ENCODE assay signal across 1 cellular context in genomic region chr13:27251166-27252088, GRCh38.
TF ChIP-seq lines count a peak whose summit lies in the region.

TSS of gene RPL21 (plus strand) at chr13:27251558. CDS start at chr13:27253777, 2,219 bp downstream.

TF ChIP-seq in HepG2, 621 proteins besides CTCF, POLR2A, EP300 and RAD21 (continued from another document and continues in another):
- TF ChIP-seq SKIL (CRISPR knock-in tag; IDR thresholded peaks at IDR 0.05; ENCODE audit: borderline replicate concordance) (no peak), JUNB (CRISPR knock-in tag; IDR thresholded peaks at IDR 0.05; ENCODE audit: borderline replicate concordance) (no peak), GLMP (CRISPR knock-in tag; IDR thresholded peaks at IDR 0.05; ENCODE audit: borderline replicate concordance) (no peak), ZNF281 (CRISPR knock-in tag; IDR thresholded peaks at IDR 0.05; ENCODE audit: borderline replicate concordance) (peak; percentile 27; the same call in 1 of the 2 replicates), JUND (CRISPR knock-in tag; IDR thresholded peaks at IDR 0.05) (no peak), RFX5 (IDR thresholded peaks at IDR 0.05; ENCODE audit: low read depth, low read length) (no peak), ZNF30 (CRISPR knock-in tag; IDR thresholded peaks at IDR 0.05) (0 out of 2 replicates have a peak, but pooled peaks have one; percentile 41), FOXC1 (CRISPR knock-in tag; IDR thresholded peaks at IDR 0.05; ENCODE audit: borderline replicate concordance) (peak; percentile 41; the same call in 1 of the 2 replicates), NFAT5 (CRISPR knock-in tag; IDR thresholded peaks at IDR 0.05) (no peak; the same call in 1 of the 2 replicates), YY1 (IDR thresholded peaks at IDR 0.05; ENCODE audit: insufficient read depth, insufficient replicate concordance, low read depth, low read length) (peak; percentile 89), ZKSCAN8 (CRISPR knock-in tag; IDR thresholded peaks at IDR 0.05; ENCODE audit: borderline replicate concordance) (no peak), GFI1 (CRISPR knock-in tag; IDR thresholded peaks at IDR 0.05; ENCODE audit: borderline replicate concordance) (peak; percentile 65; the same call in 1 of the 2 replicates), THAP11 (CRISPR knock-in tag; IDR thresholded peaks at IDR 0.05) (peak; percentile 91), NFYB (CRISPR knock-in tag; IDR thresholded peaks at IDR 0.05) (no peak), MLXIP (CRISPR knock-in tag; IDR thresholded peaks at IDR 0.05; ENCODE audit: borderline replicate concordance) (no peak), ZNF44 (CRISPR knock-in tag; IDR thresholded peaks at IDR 0.05) (peak; percentile 76; the same call in 1 of the 2 replicates), ZNF678 (CRISPR knock-in tag; IDR thresholded peaks at IDR 0.05) (peak; percentile 54; the same call in 1 of the 2 replicates), SP2 (CRISPR knock-in tag; IDR thresholded peaks at IDR 0.05) (no peak), SMAD3 (CRISPR knock-in tag; IDR thresholded peaks at IDR 0.05) (peak; percentile 62; the same call in 1 of the 2 replicates), AKNA (CRISPR knock-in tag; IDR thresholded peaks at IDR 0.05; ENCODE audit: borderline replicate concordance) (peak; percentile 34; the same call in 1 of the 2 replicates), SAFB2 (CRISPR knock-in tag; IDR thresholded peaks at IDR 0.05; ENCODE audit: borderline replicate concordance, low read depth) (no peak; the same call in 1 of the 2 replicates), U2AF1 (optimal IDR thresholded peaks at IDR 0.05; ENCODE audit: low read depth, low read length) (no peak), ZNF496 (CRISPR knock-in tag; IDR thresholded peaks at IDR 0.05; ENCODE audit: insufficient replicate concordance) (no peak), SSRP1 (CRISPR knock-in tag; IDR thresholded peaks at IDR 0.05) (no peak), CERS6 (CRISPR knock-in tag; IDR thresholded peaks at IDR 0.05) (no peak), SP5 (CRISPR knock-in tag; IDR thresholded peaks at IDR 0.05; ENCODE audit: borderline replicate concordance, low read depth) (peak; percentile 69), STAG1 (CRISPR knock-in tag; IDR thresholded peaks at IDR 0.05) (no peak; the same call in none of the 2 replicates), ZNF781 (CRISPR knock-in tag; IDR thresholded peaks at IDR 0.05; ENCODE audit: borderline replicate concordance, not compliant biosample characterization) (no peak), ZFP91 (CRISPR knock-in tag; IDR thresholded peaks at IDR 0.05; ENCODE audit: borderline replicate concordance) (peak; percentile 91; the same call in 1 of the 2 replicates), ZNF878 (CRISPR knock-in tag; IDR thresholded peaks at IDR 0.05) (0 out of 2 replicates have a peak, but pooled peaks have one; percentile 61)
- TF ChIP-seq, protein P1, sequence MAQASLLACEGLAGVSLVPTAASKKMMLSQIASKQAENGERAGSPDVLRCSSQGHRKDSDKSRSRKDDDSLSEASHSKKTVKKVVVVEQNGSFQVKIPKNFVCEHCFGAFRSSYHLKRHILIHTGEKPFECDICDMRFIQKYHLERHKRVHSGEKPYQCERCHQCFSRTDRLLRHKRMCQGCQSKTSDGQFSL (CRISPR knock-in tag; IDR thresholded peaks at IDR 0.05) = no peak
